ENCODE assay signal across 8 cellular contexts in the genomic region with DNA sequence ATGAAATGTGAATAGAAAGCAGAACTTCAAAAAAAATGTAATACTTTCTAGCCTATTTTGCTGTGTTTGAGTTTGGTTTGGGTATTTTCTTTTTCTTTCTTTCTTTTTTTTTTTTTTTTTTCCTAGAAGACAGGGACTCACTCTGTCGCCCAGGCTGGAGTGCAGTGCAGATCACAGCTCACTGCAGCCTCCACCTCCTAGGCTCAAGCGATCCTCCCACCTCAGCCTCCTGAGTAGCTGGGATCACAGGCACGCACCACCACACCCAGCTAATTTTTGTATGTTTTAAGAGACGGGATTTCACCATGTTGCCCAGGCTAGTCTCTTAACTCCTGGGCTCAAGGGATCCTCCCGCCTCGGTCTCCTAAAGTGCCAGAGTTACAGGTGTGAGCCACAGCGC. TPM values are rescaled to one million over a fixed set of nuclear protein-coding genes. Genes with fewer than 3 reads are reported as not detected.
A peak's percentile ranks its signal among the peaks of the same experiment; 100 is the strongest.
DNase-seq lines count a peak whose midpoint lies in the region; ATAC-seq and TF ChIP-seq lines count a peak whose summit lies in the region.
"Not testable (repeated sequence)": the region's sequence is repeated elsewhere in the genome, so short reads cannot be mapped to it uniquely, and the experiment has no call there.

No MANE protein-coding gene starts in this region.

- not testable (repeated sequence) for H2AFZ ChIP-seq in smooth muscle cell (ENCODE audit: low read depth)

- H3K79me2 ChIP-seq in smooth muscle cell (ENCODE audit: low read depth): peaks cover 60% of the 10 kb centered on the region

- not testable (repeated sequence) for H3K9me3 Mint-ChIP-seq in activated T-helper 2 cell treated with anti-CD3 and anti-CD28 coated beads, Interferon-gamma antibody, Interleukin-2, Interleukin-4, amounts not matched to agents 10 μg/mL and 5 μg/mL and 100 μg/mL, durations not matched to agents 14 hours and 24 hours and 36 hours; naive B cell

- H3K4me3 Mint-ChIP-seq in activated T-helper 2 cell treated with anti-CD3 and anti-CD28 coated beads, Interferon-gamma antibody, Interleukin-2, Interleukin-4, amounts not matched to agents 10 μg/mL and 5 μg/mL and 100 μg/mL, durations not matched to agents 14 hours and 24 hours and 36 hours (ENCODE audit: low read depth): peak overlapping the region; percentile 99
- H3K4me3 Mint-ChIP-seq in naive B cell: peak overlapping the region; percentile 91 to 100 (median 99)

- not testable (repeated sequence) for H3K27me3 Mint-ChIP-seq in activated T-helper 2 cell treated with anti-CD3 and anti-CD28 coated beads, Interferon-gamma antibody, Interleukin-2, Interleukin-4, amounts not matched to agents 10 μg/mL and 5 μg/mL and 100 μg/mL, durations not matched to agents 14 hours and 24 hours and 36 hours (ENCODE audit: low read depth); naive B cell

- not testable (repeated sequence) for BruUV-seq in A673 (replicated peaks; lab: Mats Ljungman, UMichigan)

- POLR2A ChIA-PET in A673 (lab: Charles Lee; ENCODE audit: low non-redundant PET): interaction anchor here (0.7 kb wide), 1 partner anchor 23 kb away, joined by 5 read pairs; no protein-coding TSS in a partner anchor

- H3K27ac ChIP-seq in A673 (ENCODE audit: low read depth, low read length, poor library complexity, severe bottlenecking) (peak overlapping the region; percentile 89), dorsolateral prefrontal cortex (peak overlapping the region in 3 of 59 donors; percentile 94 to 96 (median 95)), right cardiac atrium (ENCODE audit: low read length) (peak overlapping the region; percentile 48), smooth muscle cell (ENCODE audit: low read depth) (peak overlapping the region; percentile 66)
- not testable (repeated sequence) for H3K27ac ChIP-seq in Peyer's patch

- peak overlapping the region; percentile 65 for H3K9ac ChIP-seq in smooth muscle cell (ENCODE audit: low read depth)

- peak overlapping the region; percentile 86 for H3K4me2 ChIP-seq in smooth muscle cell

- CTCF ChIA-PET in A673 (lab: Charles Lee): not testable (repeated sequence)

- peak overlapping the region; percentile 78 for H3K4me3 ChIP-seq in A673 (ENCODE audit: low read depth, low read length, poor library complexity, severe bottlenecking)
- peak overlapping the region; percentile 94; the same call in 1 of the 2 replicates for H3K4me3 ChIP-seq in H7 (ENCODE audit: insufficient read depth, low read depth, low read length)
- H3K4me3 ChIP-seq in Peyer's patch: peak overlapping the region; percentile 75 to 79 (median 77)
- peak overlapping the region; percentile 61 to 100 (median 91) for H3K4me3 ChIP-seq in dorsolateral prefrontal cortex
- H3K4me3 ChIP-seq in right cardiac atrium (ENCODE audit: low read length): peak overlapping the region; percentile 80
- H3K4me3 ChIP-seq in smooth muscle cell: peak overlapping the region; percentile 76

- 78% methylated on average over 7 of the region's 7 CpGs for WGBS in right cardiac atrium
- 91% methylated on average over 7 of the region's 7 CpGs for WGBS in smooth muscle cell (ENCODE audit: low lambda C conversion rate)

- H3K27ac Mint-ChIP-seq in activated T-helper 2 cell treated with anti-CD3 and anti-CD28 coated beads, Interferon-gamma antibody, Interleukin-2, Interleukin-4, amounts not matched to agents 10 μg/mL and 5 μg/mL and 100 μg/mL, durations not matched to agents 14 hours and 24 hours and 36 hours: peak overlapping the region; percentile 99
- H3K27ac Mint-ChIP-seq in naive B cell: peak overlapping the region in 4 of 6 donors; percentile 86 to 100 (median 95)

- not testable (repeated sequence) for TF ChIP-seq CTCF in A673 (conservative IDR thresholded peaks at IDR 0.05; ENCODE audit: low read depth, low read length); Peyer's patch (IDR thresholded peaks at IDR 0.05); dorsolateral prefrontal cortex (IDR thresholded peaks at IDR 0.05 in 54 of 56, conservative IDR thresholded peaks at IDR 0.05 in 2 of 56; ENCODE audit: low read depth in 1 of 56, partially characterized antibody in 56 of 56); smooth muscle cell (IDR thresholded peaks at IDR 0.05; ENCODE audit: borderline replicate concordance, insufficient read depth, poor library complexity, severe bottlenecking)

- H3K4me1 ChIP-seq in A673 (ENCODE audit: insufficient read depth, low read length, poor library complexity, severe bottlenecking) (peaks cover 16% of the 10 kb centered on the region), Peyer's patch (peaks cover 2 to 19% (median 11%) of the 10 kb centered on the region in 4 donors)
- H3K4me1 ChIP-seq in right cardiac atrium (ENCODE audit: control insufficient read depth, insufficient read depth, low read length); smooth muscle cell (ENCODE audit: low read depth): not testable (repeated sequence)

- peaks cover 52% of the 10 kb centered on the region for H4K20me1 ChIP-seq in smooth muscle cell (ENCODE audit: low read depth)

- H3K4me1 Mint-ChIP-seq in activated T-helper 2 cell treated with anti-CD3 and anti-CD28 coated beads, Interferon-gamma antibody, Interleukin-2, Interleukin-4, amounts not matched to agents 10 μg/mL and 5 μg/mL and 100 μg/mL, durations not matched to agents 14 hours and 24 hours and 36 hours (ENCODE audit: low read depth): peaks cover 51% of the 10 kb centered on the region
- H3K4me1 Mint-ChIP-seq in naive B cell: peaks cover 39 to 57% (median 49%) of the 10 kb centered on the region in 3 donors

- H3K9me3 ChIP-seq in A673 (ENCODE audit: low read depth, low read length, poor library complexity, severe bottlenecking); Peyer's patch; right cardiac atrium (ENCODE audit: control insufficient read depth, low read length); smooth muscle cell (replicated peaks; ENCODE audit: low read depth): not testable (repeated sequence)

- not testable (repeated sequence) for H3F3A ChIP-seq in smooth muscle cell (ENCODE audit: low read depth)

- peaks cover 56% of the 10 kb centered on the region for H3K36me3 Mint-ChIP-seq in activated T-helper 2 cell treated with anti-CD3 and anti-CD28 coated beads, Interferon-gamma antibody, Interleukin-2, Interleukin-4, amounts not matched to agents 10 μg/mL and 5 μg/mL and 100 μg/mL, durations not matched to agents 14 hours and 24 hours and 36 hours (ENCODE audit: low read depth)
- H3K36me3 Mint-ChIP-seq in naive B cell: not testable (repeated sequence)

- H3K27me3 ChIP-seq in A673 (replicated peaks; ENCODE audit: insufficient read depth, low read depth, low read length, poor library complexity); H7 (ENCODE audit: control insufficient read depth, insufficient read depth, low read length); Peyer's patch; dorsolateral prefrontal cortex; right cardiac atrium (ENCODE audit: control insufficient read depth, insufficient read depth); smooth muscle cell (ENCODE audit: low read depth): not testable (repeated sequence)

- not testable (repeated sequence) for DNase-seq in A673 (ENCODE audit: low spot score); H7; Peyer's patch; activated T-helper 2 cell treated with anti-CD3 and anti-CD28 coated beads, Interferon-gamma antibody, Interleukin-2, Interleukin-4, amounts not matched to agents 10 μg/mL and 5 μg/mL and 100 μg/mL, durations not matched to agents 14 hours and 24 hours and 36 hours (ENCODE audit: low spot score); dorsolateral prefrontal cortex; right cardiac atrium; naive B cell; smooth muscle cell (lab: John Stamatoyannopoulos, UW; ENCODE audit: unreplicated experiment)

- H3K36me3 ChIP-seq in A673 (ENCODE audit: insufficient read depth, low read length, poor library complexity, severe bottlenecking) (peaks cover 26% of the 10 kb centered on the region), Peyer's patch (peaks cover 0 to 28% (median 0%) of the 10 kb centered on the region in 3 donors)
- H3K36me3 ChIP-seq in H7 (replicated peaks; ENCODE audit: control insufficient read depth, insufficient read depth, low read length); smooth muscle cell (ENCODE audit: low read depth): not testable (repeated sequence)

- not testable (repeated sequence) for TF ChIP-seq POLR2A in Peyer's patch (IDR thresholded peaks at IDR 0.05)

- intact Hi-C loops in A673 (cut with micrococcal nuclease; ENCODE audit: unreplicated experiment) (loop anchor here (5.0 kb wide), 1 partner anchor 85 kb away; no protein-coding TSS in a partner anchor), dorsolateral prefrontal cortex (cut with DNase I) (loop anchor here in 1 of 2 donors (2.0 kb wide), 1 partner anchor 30 kb away; no protein-coding TSS in a partner anchor), right cardiac atrium (cut with DNase I) (loop anchor here in 3 of 4 donors (5.0 kb wide), 2 partner anchors 35 to 85 kb away; a partner anchor contains a TSS)
- intact Hi-C loops in activated T-helper 2 cell treated with anti-CD3 and anti-CD28 coated beads, Interferon-gamma antibody, Interleukin-2, Interleukin-4, amounts not matched to agents 10 μg/mL and 5 μg/mL and 100 μg/mL, durations not matched to agents 14 hours and 24 hours and 36 hours (cut with micrococcal nuclease): not testable (repeated sequence)

- ATAC-seq in right cardiac atrium; naive B cell (ENCODE audit: low read depth in 2 of 2): not testable (repeated sequence)

RNA-seq across cellular contexts. Expression of a gene that starts 1.2 kb away (rescaled TPM):
- 303 and 334 TPM in 2 replicates for total RNA-seq in A673 (2021)
- 98.8 and 118 TPM in 2 replicates for total RNA-seq in H7 (2014; rRNA removed; shearing (Covaris generic))
- total RNA-seq in Peyer's patch: 10 to 100 TPM; 38.5 to 89.8 (median 51.6) TPM
- total RNA-seq in activated T-helper 2 cell treated with anti-CD3 and anti-CD28 coated beads, Interferon-gamma antibody, Interleukin-2, Interleukin-4, amounts not matched to agents 10 μg/mL and 5 μg/mL and 100 μg/mL, durations not matched to agents 14 hours and 24 hours and 36 hours: 237 and 266 TPM in 2 replicates
- total RNA-seq in dorsolateral prefrontal cortex: 100 to 1,000 TPM in 113 of 120 experiments, 10 to 100 TPM in 7; 79.3 to 209 (median 146) TPM
- 100 to 1,000 TPM; 500 to 709 (median 601) TPM for total RNA-seq in right cardiac atrium
- polyA plus RNA-seq in right cardiac atrium: 666 TPM
- polyA plus RNA-seq in naive B cell (ENCODE audit: low read depth in 6 of 6): 100 to 1,000 TPM; 418 to 680 (median 501) TPM
- total RNA-seq in smooth muscle cell: 59.2 and 80.5 TPM in 2 replicates
- polyA plus RNA-seq in smooth muscle cell: 428 and 479 TPM in 2 replicates

RNA-seq across cellular contexts. Expression of a gene that starts 33.7 kb away (rescaled TPM):
- 116 and 121 TPM in 2 replicates for total RNA-seq in A673 (2021)
- 20.6 and 31.1 TPM in 2 replicates for total RNA-seq in H7 (2014; rRNA removed; shearing (Covaris generic))
- total RNA-seq in Peyer's patch: 100 to 1,000 TPM in 1 of 4 donors, 10 to 100 TPM in 3; 46.6 to 110 (median 74.3) TPM
- total RNA-seq in activated T-helper 2 cell treated with anti-CD3 and anti-CD28 coated beads, Interferon-gamma antibody, Interleukin-2, Interleukin-4, amounts not matched to agents 10 μg/mL and 5 μg/mL and 100 μg/mL, durations not matched to agents 14 hours and 24 hours and 36 hours: 61.6 and 64.2 TPM in 2 replicates
- total RNA-seq in dorsolateral prefrontal cortex: 100 to 1,000 TPM; 104 to 177 (median 133) TPM
- total RNA-seq in right cardiac atrium: 10 to 100 TPM; 26.9 to 32.7 (median 27.7) TPM
- polyA plus RNA-seq in right cardiac atrium: 9.1 TPM
- 10 to 100 TPM in 5 of 6 donors, 1 to 10 TPM in 1; 5.2 to 42.2 (median 17.1) TPM for polyA plus RNA-seq in naive B cell (ENCODE audit: low read depth in 6 of 6)
- total RNA-seq in smooth muscle cell: 26.6 and 27.8 TPM in 2 replicates
- polyA plus RNA-seq in smooth muscle cell: 15.5 and 19.6 TPM in 2 replicates

RNA-seq across cellular contexts. Expression of a gene that starts 43.2 kb away (rescaled TPM):
- total RNA-seq in A673 (2021) (52.0 and 54.2 TPM in 2 replicates), Peyer's patch (10 to 100 TPM; 47.7 to 60.1 (median 54.1) TPM), dorsolateral prefrontal cortex (10 to 100 TPM; 41.4 to 68.0 (median 57.4) TPM), right cardiac atrium (10 to 100 TPM; 40.7 to 45.8 (median 43.6) TPM), smooth muscle cell (52.4 and 62.1 TPM in 2 replicates)
- total RNA-seq in H7 (2014; rRNA removed; shearing (Covaris generic)): 34.3 and 39.1 TPM in 2 replicates
- total RNA-seq in activated T-helper 2 cell treated with anti-CD3 and anti-CD28 coated beads, Interferon-gamma antibody, Interleukin-2, Interleukin-4, amounts not matched to agents 10 μg/mL and 5 μg/mL and 100 μg/mL, durations not matched to agents 14 hours and 24 hours and 36 hours: 41.2 and 44.1 TPM in 2 replicates
- polyA plus RNA-seq in right cardiac atrium (15.9 TPM), naive B cell (ENCODE audit: low read depth in 6 of 6) (10 to 100 TPM; 19.2 to 28.3 (median 23.5) TPM), smooth muscle cell (17.3 and 17.6 TPM in 2 replicates)

RNA-seq across cellular contexts. Expression of a gene that starts 58.5 kb away (rescaled TPM):
- not detected in 2 replicates for total RNA-seq in A673 (2021)
- not detected in 2 replicates for total RNA-seq in H7 (2014; rRNA removed; shearing (Covaris generic))
- total RNA-seq in Peyer's patch: 1 to 10 TPM; 4.7 to 7.0 (median 5.4) TPM
- 134 and 139 TPM in 2 replicates for total RNA-seq in activated T-helper 2 cell treated with anti-CD3 and anti-CD28 coated beads, Interferon-gamma antibody, Interleukin-2, Interleukin-4, amounts not matched to agents 10 μg/mL and 5 μg/mL and 100 μg/mL, durations not matched to agents 14 hours and 24 hours and 36 hours
- 1 to 10 TPM in 2 of 120 experiments, under 1 TPM in 11, not detected in 107; 0.19 to 1.4 (median 0.53) TPM for total RNA-seq in dorsolateral prefrontal cortex
- 1 to 10 TPM in 1 of 4 donors, under 1 TPM in 3; 0.17 to 1.2 (median 0.49) TPM for total RNA-seq in right cardiac atrium
- 0.02 TPM for polyA plus RNA-seq in right cardiac atrium
- polyA plus RNA-seq in naive B cell (ENCODE audit: low read depth in 6 of 6): 1 to 10 TPM in 2 of 6 donors, under 1 TPM in 4; 0.09 to 2.3 (median 0.72) TPM
- not detected in 2 replicates for total RNA-seq in smooth muscle cell
- not detected in 2 replicates for polyA plus RNA-seq in smooth muscle cell
